ENCODE assay signal across 10 cellular contexts in genomic region chr3:158722108-158722507, GRCh38.
"Had no signal": no experiment of that assay in that cellular context is flagged by ENCODE, and none has a peak within 500 bp of the region (broad histone marks: within the 10 kb centered on the region; RNA-seq: fewer than 3 reads in every experiment).

No MANE protein-coding gene starts in this region.

- H3K36me3 ChIP-seq: ovary had no signal

- H3K27me3 ChIP-seq: ovary, stomach had no signal

- H3K4me3 ChIP-seq: ovary, stomach had no signal

- H3K9me2 ChIP-seq: SK-N-SH had no signal

- DNase-seq: activated CD4-positive, alpha-beta T cell treated with anti-CD3 and anti-CD28 coated beads, Interleukin-2, amount 50 U/mL, for 1 hour; activated naive CD4-positive, alpha-beta T cell treated with anti-CD3 and anti-CD28 coated beads, Interleukin-2, amount 50 U/mL, for 16 hours; amniotic stem cell; cerebellar nuclear complex; glutamatergic neuron; ovary; SK-N-SH; stimulated activated CD4-positive, alpha-beta T cell treated with anti-CD3 and anti-CD28 coated beads, Interleukin-4, amount 100 ng/mL, for 4 hours; stomach; T-helper 2 cell had no signal

- H3K9me3 ChIP-seq: ovary, SK-N-SH, stomach had no signal
